In genomic region chr3:30597131-30597768, GRCh38 we compare ENCODE assay signal across 8 cellular contexts. TPM values are rescaled to one million over a fixed set of nuclear protein-coding genes. Genes with fewer than 3 reads are reported as not detected.
DNase-seq lines count a peak whose midpoint lies in the region; ATAC-seq and TF ChIP-seq lines count a peak whose summit lies in the region.

No MANE protein-coding gene starts in this region.

- no peaks in the 10 kb centered on the region for H3K27me3 Mint-ChIP-seq in activated T-helper 17 cell treated with anti-CD3 and anti-CD28 coated beads, Interleukin-2, amount 50 U/mL, for 72 hours

- H3K9me3 ChIP-seq in DOHH2 (ENCODE audit: control insufficient read depth, insufficient read depth, low read length) (no peaks in the 10 kb centered on the region), ovary (no peaks in the 10 kb centered on the region)

- no peak overlapping the region for H3K27ac Mint-ChIP-seq in activated T-helper 17 cell treated with anti-CD3 and anti-CD28 coated beads, Interleukin-2, amount 50 U/mL, for 72 hours

- peak overlapping the region; percentile 15; the same call in 1 of the 2 replicates for H3K4me3 ChIP-seq in DOHH2 (ENCODE audit: low read length)
- H3K4me3 ChIP-seq in fibroblast of villous mesenchyme (ENCODE audit: low read depth, low read length): no peak overlapping the region
- H3K4me3 ChIP-seq in ovary: no peak overlapping the region

- POLR2A ChIA-PET in RWPE1 (lab: Yijun Ruan, JAX; ENCODE audit: low non-redundant PET): no interaction called here

- H3K9me3 Mint-ChIP-seq in activated T-helper 17 cell treated with anti-CD3 and anti-CD28 coated beads, Interleukin-2, amount 50 U/mL, for 72 hours: no peaks in the 10 kb centered on the region

- no peaks in the 10 kb centered on the region for H3K79me2 ChIP-seq in DOHH2 (ENCODE audit: control insufficient read depth, low read length)

- H3F3A ChIP-seq in DOHH2 (ENCODE audit: control insufficient read depth, insufficient read depth): peaks cover 3% of the 10 kb centered on the region; the same call in 1 of the 2 replicates

- H3K4me1 ChIP-seq in DOHH2 (ENCODE audit: control insufficient read depth, low read length): peaks cover 49% of the 10 kb centered on the region
- H3K4me1 ChIP-seq in ovary (ENCODE audit: insufficient read depth): no peaks in the 10 kb centered on the region

- peak overlapping the region; percentile 33 for H3K4me2 ChIP-seq in DOHH2 (ENCODE audit: low read length)

- H4K20me1 ChIP-seq in DOHH2 (ENCODE audit: control insufficient read depth, insufficient read depth, low read depth, low read length): no peaks in the 10 kb centered on the region

- DNase-seq in RWPE1 (ENCODE audit: low spot score) (peak; percentile 69), fibroblast of villous mesenchyme (ENCODE audit: low read depth) (peak; percentile 89), renal cortical epithelial cell (ENCODE audit: low read depth) (peak; percentile 100), ovary (no peak), NCI-H146 (lab: John Stamatoyannopoulos, UW) (no peak)

- no peak for TF ChIP-seq EP300 in ovary (IDR thresholded peaks at IDR 0.05)

- no peak overlapping the region for H3K4me3 Mint-ChIP-seq in activated T-helper 17 cell treated with anti-CD3 and anti-CD28 coated beads, Interleukin-2, amount 50 U/mL, for 72 hours

- no peaks in the 10 kb centered on the region for H3K27me3 ChIP-seq in DOHH2 (ENCODE audit: control insufficient read depth, low read length)
- no peaks in the 10 kb centered on the region for H3K27me3 ChIP-seq in ovary

- no peak for ATAC-seq in HG03135 (IDR thresholded peaks at IDR 0.05; ENCODE audit: unreplicated experiment)
- ATAC-seq in activated T-helper 17 cell treated with anti-CD3 and anti-CD28 coated beads, Interleukin-2, amount 50 U/mL, for 72 hours (replicated peaks): no peak

- no peak for TF ChIP-seq POLR2A in ovary (IDR thresholded peaks at IDR 0.05)

- H3K27ac ChIP-seq in DOHH2 (ENCODE audit: low read depth, low read length): 0 out of 2 replicates have a peak overlapping the region, but pooled peaks have one; percentile 18
- no peak overlapping the region for H3K27ac ChIP-seq in RWPE1
- H3K27ac ChIP-seq in ovary: no peak overlapping the region

- CTCF ChIA-PET in RWPE1 (lab: Yijun Ruan, JAX): no interaction called here

- H3K36me3 ChIP-seq in DOHH2 (ENCODE audit: control insufficient read depth, low read length) (no peaks in the 10 kb centered on the region), ovary (no peaks in the 10 kb centered on the region)

- intact Hi-C loops in ovary (cut with DNase I): no loop called here

- WGBS in ovary, 3 donors: 35 to 38% (median 35%) methylated on average over 1 of the region's 1 CpG

- no peaks in the 10 kb centered on the region for H3K36me3 Mint-ChIP-seq in activated T-helper 17 cell treated with anti-CD3 and anti-CD28 coated beads, Interleukin-2, amount 50 U/mL, for 72 hours (ENCODE audit: low read depth)

- no peak for TF ChIP-seq CTCF in DOHH2 (IDR thresholded peaks at IDR 0.05; ENCODE audit: low read depth, low read length, poor library complexity, severe bottlenecking)
- TF ChIP-seq CTCF in RWPE1 (conservative IDR thresholded peaks at IDR 0.05; ENCODE audit: low read depth): no peak
- no peak for TF ChIP-seq CTCF in fibroblast of villous mesenchyme (IDR thresholded peaks at IDR 0.05; ENCODE audit: insufficient read depth, low read depth, low read length)
- no peak for TF ChIP-seq CTCF in ovary (IDR thresholded peaks at IDR 0.05)

- H3K9me2 ChIP-seq in DOHH2 (replicated peaks; ENCODE audit: control insufficient read depth, low read length): no peaks in the 10 kb centered on the region

- peaks cover 8% of the 10 kb centered on the region for H3K4me1 Mint-ChIP-seq in activated T-helper 17 cell treated with anti-CD3 and anti-CD28 coated beads, Interleukin-2, amount 50 U/mL, for 72 hours

RNA-seq across cellular contexts. Expression of gene TGFBR2, which starts 9.2 kb away (rescaled TPM):
- 34.8 and 37.1 TPM in 2 replicates for total RNA-seq in fibroblast of villous mesenchyme
- total RNA-seq in renal cortical epithelial cell: 63.4 and 258 TPM in 2 replicates
- total RNA-seq in ovary: 10 to 100 TPM; 26.8 to 62.8 (median 53.8) TPM
- polyA plus RNA-seq in ovary: 100 to 1,000 TPM in 1 of 2 donors, 10 to 100 TPM in 1; 39.4 to 158 TPM
- total RNA-seq in activated T-helper 17 cell treated with anti-CD3 and anti-CD28 coated beads, Interleukin-2, amount 50 U/mL, for 72 hours: 10 to 100 TPM; 51.2 to 63.2 TPM

Comparison
In these comparisons a context has a peak if more than half of its experiments do, and no peak if none do; other contexts are left out.
1. DNase-seq: peak in RWPE1 (single experiment), fibroblast of villous mesenchyme (single experiment) and renal cortical epithelial cell (single experiment); none in ovary (0 of 5) and NCI-H146 (single experiment).